In genomic region chr4:20832821-20833220, GRCh38 we compare ENCODE assay signal across 21 cellular contexts.
DNase-seq lines count a peak whose midpoint lies in the region; ATAC-seq and TF ChIP-seq lines count a peak whose summit lies in the region.
"Had no signal": no experiment of that assay in that cellular context is flagged by ENCODE, and none has a peak within 500 bp of the region (broad histone marks: within the 10 kb centered on the region; RNA-seq: fewer than 3 reads in every experiment).

No MANE protein-coding gene starts in this region.

- ATAC-seq in foreskin keratinocyte (peak; percentile 75), HG03439 (IDR thresholded peaks at IDR 0.05; ENCODE audit: unreplicated experiment) (no peak)
- ATAC-seq: activated CD4-positive, alpha-beta T cell treated with anti-CD3 and anti-CD28 coated beads for 36 hours; body of pancreas; K562; stimulated activated naive CD8-positive, alpha-beta T cell treated with anti-CD3 and anti-CD28 coated beads, Interleukin-15, Interleukin-2, amounts not matched to agents 100 U/mL and 50 U/mL, for 24 hours had no signal

- DNase-seq in GM04504 (ENCODE audit: low read depth) (peak; percentile 17), astrocyte of the spinal cord (ENCODE audit: low read depth, low spot score) (peak; percentile 63), foreskin keratinocyte (peak in 1 of 2 donors; percentile 34), OCI-M2 (lab: John Stamatoyannopoulos, UW; ENCODE audit: unreplicated experiment) (no peak), amygdala (lab: John Stamatoyannopoulos, UW) (no peak)
- DNase-seq: activated CD4-positive, alpha-beta T cell treated with anti-CD3 and anti-CD28 coated beads for 36 hours; activated naive CD4-positive, alpha-beta T cell treated with anti-CD3 and anti-CD28 coated beads, Interleukin-2, amount 50 U/mL, for 16 hours; activated T-cell treated with anti-CD3 and anti-CD28 coated beads, Interleukin-2, amount 50 U/mL, for 48 hours; AML-193; body of pancreas; NCI-H187 treated with DMSO at 0.1 percent for 48 hours; NCI-H748 treated with DMSO at 0.1 percent for 48 hours; SHP77; small intestine; stimulated activated CD4-positive, alpha-beta T cell treated with anti-CD3 and anti-CD28 coated beads, Interleukin-2, amount 100 ng/mL, for 48 hours; stimulated activated naive CD8-positive, alpha-beta T cell treated with anti-CD3 and anti-CD28 coated beads, Interleukin-15, Interleukin-2, amounts not matched to agents 100 U/mL and 50 U/mL, for 24 hours; trophoblast cell had no signal

- peak overlapping the region; percentile 63 for H3K9ac ChIP-seq in skeletal muscle satellite cell (ENCODE audit: low read depth, low read length)

- H3K4me3 ChIP-seq in astrocyte of the spinal cord (ENCODE audit: low read depth, low read length), result no peak overlapping the region
- H3K4me3 ChIP-seq in skeletal muscle satellite cell (ENCODE audit: low read length), result no peak overlapping the region
- H3K4me3 ChIP-seq: body of pancreas, K562, prostate gland had no signal

- in situ Hi-C loops in astrocyte of the spinal cord (cut with HindIII; ENCODE audit: low sequenced_read_pairs), result no loop called here

- no peaks in the 10 kb centered on the region for H3K9me3 ChIP-seq in skeletal muscle satellite cell (replicated peaks; ENCODE audit: low read length)
- H3K9me3 ChIP-seq: body of pancreas, prostate gland had no signal

- no peak overlapping the region for H3K4me2 ChIP-seq in skeletal muscle satellite cell (ENCODE audit: low read length)

- no peak overlapping the region for H3K27ac ChIP-seq in foreskin keratinocyte
- H3K27ac ChIP-seq: body of pancreas, prostate gland had no signal

- TF ChIP-seq CTCF in astrocyte of the spinal cord (IDR thresholded peaks at IDR 0.05; ENCODE audit: low read depth, low read length) (no peak), foreskin keratinocyte (conservative IDR thresholded peaks at IDR 0.05) (no peak)

- H3K27me3 ChIP-seq in foreskin keratinocyte (no peaks in the 10 kb centered on the region), skeletal muscle satellite cell (ENCODE audit: control insufficient read depth, insufficient read depth, low read length) (no peaks in the 10 kb centered on the region)
- H3K27me3 ChIP-seq: body of pancreas had no signal

- no peaks in the 10 kb centered on the region for H3K36me3 ChIP-seq in skeletal muscle satellite cell (ENCODE audit: insufficient read depth, low read length)
- H3K36me3 ChIP-seq: prostate gland had no signal

- H3K4me1 ChIP-seq in foreskin keratinocyte, result peaks cover 8% of the 10 kb centered on the region
- H3K4me1 ChIP-seq in skeletal muscle satellite cell (ENCODE audit: control insufficient read depth, insufficient read depth, low read length), result peaks cover 8% of the 10 kb centered on the region
- H3K4me1 ChIP-seq: body of pancreas, prostate gland had no signal

Comparison
In these comparisons a context has a peak if more than half of its experiments do, and no peak if none do; other contexts are left out.
1. DNase-seq: peak in GM04504 (single experiment) and astrocyte of the spinal cord (single experiment); none in OCI-M2 (single experiment) and amygdala (0 of 56).